29 cellular contexts compared by ENCODE assay signal in genomic region chr16:1726661-1727502, GRCh38. TPM values are rescaled to one million over a fixed set of nuclear protein-coding genes. Genes with fewer than 3 reads are reported as not detected.
DNase-seq lines count a peak whose midpoint lies in the region; ATAC-seq, FAIRE-seq and TF ChIP-seq lines count a peak whose summit lies in the region.
"Had no signal": no experiment of that assay in that cellular context is flagged by ENCODE, and none has a peak within 500 bp of the region (broad histone marks: within the 10 kb centered on the region; RNA-seq: fewer than 3 reads in every experiment).

No MANE protein-coding gene starts in this region.

- H3K79me2 ChIP-seq in neural progenitor cell (ENCODE audit: low read depth), result peaks cover 8% of the 10 kb centered on the region

- no peaks in the 10 kb centered on the region for H3K4me1 ChIP-seq in neural progenitor cell
- peaks cover 15 to 24% (median 15%) of the 10 kb centered on the region in 3 donors for H3K4me1 ChIP-seq in esophagus squamous epithelium

- H3K36me3 ChIP-seq in neural progenitor cell, result no peaks in the 10 kb centered on the region
- H3K36me3 ChIP-seq in esophagus squamous epithelium, result peaks cover 18 to 79% (median 36%) of the 10 kb centered on the region in 3 donors

- peaks cover 19% of the 10 kb centered on the region for H3K4me1 Mint-ChIP-seq in activated naive CD4-positive, alpha-beta T cell treated with anti-CD3 and anti-CD28 coated beads for 36 hours (ENCODE audit: low read depth)
- H3K4me1 Mint-ChIP-seq in effector memory CD8-positive, alpha-beta T cell (ENCODE audit: low read depth in 2 of 2), result peaks cover 19 to 20% of the 10 kb centered on the region in 2 donors
- H3K4me1 Mint-ChIP-seq in neural progenitor cell, result peaks cover 7% of the 10 kb centered on the region

- CTCF ChIA-PET in activated naive CD4-positive, alpha-beta T cell treated with anti-CD3 and anti-CD28 coated beads for 36 hours (lab: Charles Lee), result no interaction called here

- H3K4me3 ChIP-seq in neural progenitor cell (no peak overlapping the region), esophagus squamous epithelium (no peak overlapping the region)
- H3K4me3 ChIP-seq: A549 had no signal

- no peaks in the 10 kb centered on the region for H3K9me3 Mint-ChIP-seq in activated naive CD4-positive, alpha-beta T cell treated with anti-CD3 and anti-CD28 coated beads for 36 hours
- no peaks in the 10 kb centered on the region for H3K9me3 Mint-ChIP-seq in effector memory CD8-positive, alpha-beta T cell
- no peaks in the 10 kb centered on the region for H3K9me3 Mint-ChIP-seq in neural progenitor cell
- H3K9me3 Mint-ChIP-seq: activated CD4-positive, alpha-beta memory T cell treated with anti-CD3 and anti-CD28 coated beads, Interleukin-2, amount 10 ng/mL, durations not matched to agents 7 days and 5 days; immature natural killer cell had no signal

- no peaks in the 10 kb centered on the region for H3K9me3 ChIP-seq in neural progenitor cell (ENCODE audit: low read depth)
- no peaks in the 10 kb centered on the region for H3K9me3 ChIP-seq in esophagus squamous epithelium
- H3K9me3 ChIP-seq: A549 had no signal

- TF ChIP-seq CTCF in neural progenitor cell (IDR thresholded peaks at IDR 0.05) (no peak), esophagus squamous epithelium (IDR thresholded peaks at IDR 0.05) (no peak)

- 92 to 95% methylated on average over 22 to 29 of the region's 32 CpGs for WGBS in esophagus squamous epithelium, 2 donors

- no peaks in the 10 kb centered on the region for H3K27me3 Mint-ChIP-seq in activated naive CD4-positive, alpha-beta T cell treated with anti-CD3 and anti-CD28 coated beads for 36 hours (ENCODE audit: low read depth)
- no peaks in the 10 kb centered on the region for H3K27me3 Mint-ChIP-seq in effector memory CD8-positive, alpha-beta T cell
- no peaks in the 10 kb centered on the region for H3K27me3 Mint-ChIP-seq in neural progenitor cell (ENCODE audit: insufficient read depth, low read depth)
- H3K27me3 Mint-ChIP-seq: activated CD4-positive, alpha-beta memory T cell treated with anti-CD3 and anti-CD28 coated beads, Interleukin-2, amount 10 ng/mL, durations not matched to agents 7 days and 5 days had no signal

- H3F3A ChIP-seq in neural progenitor cell (ENCODE audit: low read depth), result peaks cover 3% of the 10 kb centered on the region

- H2AFZ ChIP-seq in neural progenitor cell (replicated peaks), result no peak overlapping the region

- intact Hi-C loops in activated naive CD4-positive, alpha-beta T cell treated with anti-CD3 and anti-CD28 coated beads for 36 hours (cut with micrococcal nuclease), result no loop called here
- intact Hi-C loops in esophagus squamous epithelium (cut with DNase I), result no loop called here

- no peak overlapping the region for H3K27ac ChIP-seq in neural progenitor cell
- no peak overlapping the region for H3K27ac ChIP-seq in esophagus squamous epithelium
- H3K27ac ChIP-seq: A549 had no signal

- no peak overlapping the region for H3K4me2 ChIP-seq in neural progenitor cell
- H3K4me2 ChIP-seq: A549 had no signal

- no peaks in the 10 kb centered on the region for H3K27me3 ChIP-seq in neural progenitor cell
- H3K27me3 ChIP-seq in esophagus squamous epithelium, result no peaks in the 10 kb centered on the region

- no peak for DNase-seq in activated naive CD4-positive, alpha-beta T cell treated with anti-CD3 and anti-CD28 coated beads for 36 hours
- no peak for DNase-seq in activated naive CD4-positive, alpha-beta T cell (lab: John Stamatoyannopoulos, UW)
- DNase-seq in GM12891 (ENCODE audit: insufficient read length, low spot score), result no peak
- no peak for DNase-seq in effector memory CD8-positive, alpha-beta T cell
- DNase-seq in neural progenitor cell (ENCODE audit: low spot score), result no peak
- DNase-seq in esophagus squamous epithelium (lab: John Stamatoyannopoulos, UW), result no peak
- DNase-seq: activated CD4-positive, alpha-beta memory T cell treated with anti-CD3 and anti-CD28 coated beads, Interleukin-2, amount 10 ng/mL, durations not matched to agents 7 days and 5 days; activated CD4-positive, alpha-beta T cell treated with anti-CD3 and anti-CD28 coated beads for 1 hour; activated naive CD4-positive, alpha-beta T cell treated with Interleukin-2 at 50 U/mL for 16 hours; activated T-cell treated with anti-CD3 and anti-CD28 coated beads, Interleukin-2, amount 50 U/mL, for 1 hour; AML-193; central memory CD4-positive, alpha-beta T cell; HCEC 1CT; hypothalamus; immature natural killer cell; Kasumi-1; left colon; NCI-H1436 treated with DMSO at 0.1 percent for 48 hours; NCI-H446 treated with DMSO at 0.1 percent for 48 hours; retina; RPMI8226; stimulated activated CD4-positive, alpha-beta T cell treated with anti-CD3 and anti-CD28 coated beads, Interleukin-2, amount 100 ng/mL, for 24 hours; T-helper 2 cell; trophoblast cell had no signal

- peaks cover 9% of the 10 kb centered on the region for H3K36me3 Mint-ChIP-seq in activated naive CD4-positive, alpha-beta T cell treated with anti-CD3 and anti-CD28 coated beads for 36 hours (ENCODE audit: low read depth)
- H3K36me3 Mint-ChIP-seq in effector memory CD8-positive, alpha-beta T cell (ENCODE audit: insufficient read depth), result peaks cover 60% of the 10 kb centered on the region
- H3K36me3 Mint-ChIP-seq in neural progenitor cell, result peaks cover 13% of the 10 kb centered on the region

- H3K4me3 Mint-ChIP-seq in activated naive CD4-positive, alpha-beta T cell treated with anti-CD3 and anti-CD28 coated beads for 36 hours, result no peak overlapping the region
- H3K4me3 Mint-ChIP-seq in effector memory CD8-positive, alpha-beta T cell, result no peak overlapping the region
- no peak overlapping the region for H3K4me3 Mint-ChIP-seq in neural progenitor cell
- H3K4me3 Mint-ChIP-seq: activated CD4-positive, alpha-beta memory T cell treated with anti-CD3 and anti-CD28 coated beads, Interleukin-2, amount 10 ng/mL, durations not matched to agents 7 days and 5 days; immature natural killer cell had no signal

- no peak overlapping the region for H3K9ac ChIP-seq in neural progenitor cell

- no peak for TF ChIP-seq POLR2A in GM12891 (IDR thresholded peaks at IDR 0.05; ENCODE audit: low read depth, low read length)
- no peak for TF ChIP-seq POLR2A in esophagus squamous epithelium (IDR thresholded peaks at IDR 0.05)

- peak; percentile 76 for FAIRE-seq in GM12891 (lab: Jason Lieb, UNC)
- FAIRE-seq: A549, astrocyte, endometrium had no signal

- peaks cover 8% of the 10 kb centered on the region for H4K20me1 ChIP-seq in neural progenitor cell (ENCODE audit: low read depth)

- ATAC-seq in effector memory CD8-positive, alpha-beta T cell (replicated peaks), result no peak
- ATAC-seq in HG02759 (IDR thresholded peaks at IDR 0.05; ENCODE audit: unreplicated experiment) (no peak), HG02798 (IDR thresholded peaks at IDR 0.05; ENCODE audit: poor library complexity, unreplicated experiment) (no peak)
- ATAC-seq: left colon had no signal

- H3K27ac Mint-ChIP-seq in activated naive CD4-positive, alpha-beta T cell treated with anti-CD3 and anti-CD28 coated beads for 36 hours, result peak overlapping the region; percentile 4
- peak overlapping the region; percentile 22 to 30 for H3K27ac Mint-ChIP-seq in effector memory CD8-positive, alpha-beta T cell
- H3K27ac Mint-ChIP-seq in neural progenitor cell, result peak overlapping the region; percentile 34
- H3K27ac Mint-ChIP-seq: activated CD4-positive, alpha-beta memory T cell treated with anti-CD3 and anti-CD28 coated beads, Interleukin-2, amount 10 ng/mL, durations not matched to agents 7 days and 5 days had no signal

TF ChIP-seq in GM12891, 5 proteins besides CTCF, POLR2A, EP300 and RAD21:
- TF ChIP-seq POU2F2 (IDR thresholded peaks at IDR 0.05; ENCODE audit: low read depth, low read length) (no peak), POLR2AphosphoS5 (IDR thresholded peaks at IDR 0.05; ENCODE audit: low read depth, low read length) (no peak), SPI1 (IDR thresholded peaks at IDR 0.05; ENCODE audit: low read depth, low read length) (no peak), TAF1 (IDR thresholded peaks at IDR 0.05; ENCODE audit: low read depth, low read length) (no peak)

RNA-seq across cellular contexts. Expression of gene MAPK8IP3, which starts 20.9 kb away (rescaled TPM):
- 10 to 100 TPM; 46.5 to 50.7 TPM for total RNA-seq in activated naive CD4-positive, alpha-beta T cell treated with anti-CD3 and anti-CD28 coated beads for 36 hours
- 70.3 TPM for polyA plus RNA-seq in GM12891 (2012; ENCODE audit: low read depth, missing spikeins)
- total RNA-seq in neural progenitor cell (ENCODE audit: low replicate concordance) (28.5 and 71.3 TPM in 2 replicates), esophagus squamous epithelium (10 to 100 TPM in 3 of 4 donors, 1 to 10 TPM in 1; 8.6 to 37.6 (median 24.7) TPM)

RNA-seq across cellular contexts. Expression of gene NME3, which starts 44.5 kb away (rescaled TPM):
- total RNA-seq in activated naive CD4-positive, alpha-beta T cell treated with anti-CD3 and anti-CD28 coated beads for 36 hours, result 10 to 100 TPM; 39.4 to 44.1 TPM
- 62.8 TPM for polyA plus RNA-seq in GM12891 (2012; ENCODE audit: low read depth, missing spikeins)
- total RNA-seq in neural progenitor cell (ENCODE audit: low replicate concordance) (15.6 and 42.5 TPM in 2 replicates), esophagus squamous epithelium (10 to 100 TPM; 30.2 to 57.1 (median 53.6) TPM)

RNA-seq across cellular contexts. Expression of gene EME2, which starts 45.7 kb away (rescaled TPM):
- 1 to 10 TPM; 7.7 to 7.8 TPM for total RNA-seq in activated naive CD4-positive, alpha-beta T cell treated with anti-CD3 and anti-CD28 coated beads for 36 hours
- 12.3 TPM for polyA plus RNA-seq in GM12891 (2012; ENCODE audit: low read depth, missing spikeins)
- total RNA-seq in neural progenitor cell (ENCODE audit: low replicate concordance) (2.3 and 10.3 TPM in 2 replicates), esophagus squamous epithelium (10 to 100 TPM in 2 of 4 donors, 1 to 10 TPM in 2; 8.8 to 14.4 (median 10.1) TPM)

RNA-seq across cellular contexts. Expression of gene MRPS34, which starts 46.1 kb away (rescaled TPM):
- 100 to 1,000 TPM; 122 to 138 TPM for total RNA-seq in activated naive CD4-positive, alpha-beta T cell treated with anti-CD3 and anti-CD28 coated beads for 36 hours
- polyA plus RNA-seq in GM12891 (2012; ENCODE audit: low read depth, missing spikeins), result 110 TPM
- total RNA-seq in neural progenitor cell (ENCODE audit: low replicate concordance) (48.4 and 108 TPM in 2 replicates), esophagus squamous epithelium (100 to 1,000 TPM in 3 of 4 donors, 10 to 100 TPM in 1; 89.5 to 158 (median 114) TPM)

RNA-seq across cellular contexts. Expression of gene JPT2, which starts 48.8 kb away (rescaled TPM):
- 10 to 100 TPM; 54.0 to 69.4 TPM for total RNA-seq in activated naive CD4-positive, alpha-beta T cell treated with anti-CD3 and anti-CD28 coated beads for 36 hours
- 43.7 TPM for polyA plus RNA-seq in GM12891 (2012; ENCODE audit: low read depth, missing spikeins)
- 187 and 207 TPM in 2 replicates for total RNA-seq in neural progenitor cell (ENCODE audit: low replicate concordance)
- 10 to 100 TPM; 45.6 to 68.0 (median 48.6) TPM for total RNA-seq in esophagus squamous epithelium
